In the genomic region with DNA sequence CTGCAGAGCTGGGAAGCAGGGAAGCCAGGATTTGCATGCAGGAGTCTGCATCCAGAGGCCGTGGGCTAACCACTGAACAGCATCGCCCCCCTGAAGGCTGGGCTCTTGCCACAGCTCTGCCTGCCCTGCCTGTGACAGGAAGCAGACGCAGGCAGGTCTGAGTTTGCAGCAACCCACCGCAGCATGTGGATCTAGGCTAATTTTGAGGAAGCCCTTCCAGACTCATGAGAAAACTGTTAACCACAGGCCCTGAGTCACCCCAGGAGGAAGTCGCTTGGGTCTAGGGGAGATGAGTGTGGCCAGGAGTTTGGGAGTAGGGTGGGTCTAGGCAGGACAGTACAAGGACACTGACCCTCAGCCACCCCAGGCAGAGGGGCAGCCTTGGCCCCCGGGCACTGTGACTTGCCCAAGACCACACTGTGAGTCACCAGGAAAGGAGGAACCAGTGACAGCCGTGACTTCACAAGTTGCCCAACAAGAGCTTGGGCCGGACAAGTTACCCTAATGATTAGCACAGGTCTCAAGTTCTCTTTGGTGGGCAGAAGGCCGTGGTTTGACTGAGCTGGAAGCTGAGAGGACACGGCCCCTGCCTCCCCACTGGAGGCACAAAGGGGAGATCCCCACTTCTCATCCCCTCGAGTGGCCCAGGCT, we compare ENCODE assay signal across 2 cellular contexts.
TF ChIP-seq lines count a peak whose summit lies in the region.

No MANE protein-coding gene starts in this region.

TF ChIP-seq in HCT116, 20 proteins besides CTCF, POLR2A, EP300 and RAD21:
- no peak for TF ChIP-seq YY1 (IDR thresholded peaks at IDR 0.05; ENCODE audit: extremely low read depth, insufficient replicate concordance, low read depth, low read length)
- TF ChIP-seq SRF (IDR thresholded peaks at IDR 0.05; ENCODE audit: low read depth), result no peak
- no peak for TF ChIP-seq EZH2 (IDR thresholded peaks at IDR 0.05)

TF ChIP-seq in GM12878, 131 proteins besides CTCF, POLR2A, EP300 and RAD21 (continues in another document):
- TF ChIP-seq RAD51 (IDR thresholded peaks at IDR 0.05) (no peak), PAX5 (IDR thresholded peaks at IDR 0.05; ENCODE audit: borderline replicate concordance, low read depth, low read length) (0 out of 2 replicates have a peak, but pooled peaks have one; percentile 37), SRF (IDR thresholded peaks at IDR 0.05; ENCODE audit: low read depth in 2 of 2, low read length in 2 of 2) (no peak), BMI1 (IDR thresholded peaks at IDR 0.05; ENCODE audit: borderline replicate concordance) (no peak), SPI1 (IDR thresholded peaks at IDR 0.05; ENCODE audit: borderline replicate concordance, insufficient read depth, low read depth, low read length) (peak; percentile 87), RBBP5 (conservative IDR thresholded peaks at IDR 0.05) (no peak), SMAD1 (IDR thresholded peaks at IDR 0.05; ENCODE audit: low read depth, partially characterized antibody) (no peak), JUNB (IDR thresholded peaks at IDR 0.05) (no peak; the same call in 1 of the 2 replicates), CREB1 (IDR thresholded peaks at IDR 0.05; ENCODE audit: low read depth) (no peak), MEF2B (IDR thresholded peaks at IDR 0.05; ENCODE audit: partially characterized antibody, poor library complexity, severe bottlenecking) (peak; percentile 47), POLR2AphosphoS2 (IDR thresholded peaks at IDR 0.05; ENCODE audit: low read depth, low read length) (no peak; the same call in 1 of the 2 replicates), ATF7 (IDR thresholded peaks at IDR 0.05; ENCODE audit: low read depth) (peak; percentile 69), MEF2A (IDR thresholded peaks at IDR 0.05; ENCODE audit: insufficient read depth, low read depth, low read length) (peak; percentile 56; the same call in 1 of the 2 replicates), WRNIP1 (IDR thresholded peaks at IDR 0.05; ENCODE audit: borderline replicate concordance, low read depth, low read length) (0 out of 2 replicates have a peak, but pooled peaks have one; percentile 18), KAT2A (conservative IDR thresholded peaks at IDR 0.05; ENCODE audit: control insufficient read depth, low read depth, low read length) (no peak), STAT3 (IDR thresholded peaks at IDR 0.05; ENCODE audit: low read depth, low read length) (no peak), EED (IDR thresholded peaks at IDR 0.05; ENCODE audit: low read depth) (peak; percentile 94), GATAD2B (conservative IDR thresholded peaks at IDR 0.05; ENCODE audit: low read depth) (0 out of 2 replicates have a peak, but pooled peaks have one; percentile 47), PAX8 (IDR thresholded peaks at IDR 0.05) (no peak), PML (IDR thresholded peaks at IDR 0.05; ENCODE audit: low read length) (no peak), LARP7 (IDR thresholded peaks at IDR 0.05) (0 out of 2 replicates have a peak, but pooled peaks have one; percentile 10), TAF1 (IDR thresholded peaks at IDR 0.05; ENCODE audit: borderline replicate concordance, low read depth, low read length) (peak; percentile 69; the same call in 1 of the 2 replicates), YBX1 (IDR thresholded peaks at IDR 0.05) (no peak), ZNF24 (IDR thresholded peaks at IDR 0.05) (no peak), BCL11A (IDR thresholded peaks at IDR 0.05; ENCODE audit: low read depth, low read length) (peak; percentile 35; the same call in 1 of the 2 replicates), TBL1XR1 (IDR thresholded peaks at IDR 0.05; ENCODE audit: low read depth, low read length) (0 out of 2 replicates have a peak, but pooled peaks have one; percentile 26), EZH2 (IDR thresholded peaks at IDR 0.05; ENCODE audit: borderline replicate concordance, control insufficient read depth, low read depth, low read length) (no peak), DPF2 (IDR thresholded peaks at IDR 0.05) (peak; percentile 94), MXI1 (IDR thresholded peaks at IDR 0.05; ENCODE audit: low read depth, low read length) (peak; percentile 85), BRCA1 (IDR thresholded peaks at IDR 0.05; ENCODE audit: low read depth, low read length) (no peak), SP1 (IDR thresholded peaks at IDR 0.05; ENCODE audit: low read depth, low read length) (no peak), HDGF (IDR thresholded peaks at IDR 0.05) (peak; percentile 50; the same call in 1 of the 2 replicates), TCF3 (IDR thresholded peaks at IDR 0.05; ENCODE audit: borderline replicate concordance, insufficient read depth, low read depth, low read length) (no peak), CBX3 (IDR thresholded peaks at IDR 0.05; ENCODE audit: borderline replicate concordance, low read depth) (no peak), TCF7 (IDR thresholded peaks at IDR 0.05; ENCODE audit: borderline replicate concordance) (no peak), ZNF274 (IDR thresholded peaks at IDR 0.05; ENCODE audit: insufficient read depth, insufficient read length) (no peak), SUZ12 (IDR thresholded peaks at IDR 0.05; ENCODE audit: unreplicated experiment) (no peak), JUND (IDR thresholded peaks at IDR 0.05; ENCODE audit: low read depth, low read length) (no peak), NFYA (IDR thresholded peaks at IDR 0.05; ENCODE audit: borderline replicate concordance, low read depth, low read length) (no peak), CHD4 (IDR thresholded peaks at IDR 0.05) (no peak), ZNF207 (IDR thresholded peaks at IDR 0.05; ENCODE audit: borderline replicate concordance) (no peak), HDAC6 (IDR thresholded peaks at IDR 0.05; ENCODE audit: unreplicated experiment) (no peak)
- TF ChIP-seq, protein P1, sequence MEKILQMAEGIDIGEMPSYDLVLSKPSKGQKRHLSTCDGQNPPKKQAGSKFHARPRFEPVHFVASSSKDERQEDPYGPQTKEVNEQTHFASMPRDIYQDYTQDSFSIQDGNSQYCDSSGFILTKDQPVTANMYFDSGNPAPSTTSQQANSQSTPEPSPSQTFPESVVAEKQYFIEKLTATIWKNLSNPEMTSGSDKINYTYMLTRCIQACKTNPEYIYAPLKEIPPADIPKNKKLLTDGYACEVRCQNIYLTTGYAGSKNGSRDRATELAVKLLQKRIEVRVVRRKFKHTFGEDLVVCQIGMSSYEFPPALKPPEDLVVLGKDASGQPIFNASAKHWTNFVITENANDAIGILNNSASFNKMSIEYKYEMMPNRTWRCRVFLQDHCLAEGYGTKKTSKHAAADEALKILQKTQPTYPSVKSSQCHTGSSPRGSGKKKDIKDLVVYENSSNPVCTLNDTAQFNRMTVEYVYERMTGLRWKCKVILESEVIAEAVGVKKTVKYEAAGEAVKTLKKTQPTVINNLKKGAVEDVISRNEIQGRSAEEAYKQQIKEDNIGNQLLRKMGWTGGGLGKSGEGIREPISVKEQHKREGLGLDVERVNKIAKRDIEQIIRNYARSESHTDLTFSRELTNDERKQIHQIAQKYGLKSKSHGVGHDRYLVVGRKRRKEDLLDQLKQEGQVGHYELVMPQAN (conservative IDR thresholded peaks at IDR 0.05), result peak; percentile 27; the same call in 1 of the 2 replicates
- TF ChIP-seq, protein P2, sequence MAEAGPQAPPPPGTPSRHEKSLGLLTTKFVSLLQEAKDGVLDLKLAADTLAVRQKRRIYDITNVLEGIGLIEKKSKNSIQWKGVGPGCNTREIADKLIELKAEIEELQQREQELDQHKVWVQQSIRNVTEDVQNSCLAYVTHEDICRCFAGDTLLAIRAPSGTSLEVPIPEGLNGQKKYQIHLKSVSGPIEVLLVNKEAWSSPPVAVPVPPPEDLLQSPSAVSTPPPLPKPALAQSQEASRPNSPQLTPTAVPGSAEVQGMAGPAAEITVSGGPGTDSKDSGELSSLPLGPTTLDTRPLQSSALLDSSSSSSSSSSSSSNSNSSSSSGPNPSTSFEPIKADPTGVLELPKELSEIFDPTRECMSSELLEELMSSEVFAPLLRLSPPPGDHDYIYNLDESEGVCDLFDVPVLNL (IDR thresholded peaks at IDR 0.05; ENCODE audit: low read depth, low read length), result no peak
- TF ChIP-seq, protein P3, sequence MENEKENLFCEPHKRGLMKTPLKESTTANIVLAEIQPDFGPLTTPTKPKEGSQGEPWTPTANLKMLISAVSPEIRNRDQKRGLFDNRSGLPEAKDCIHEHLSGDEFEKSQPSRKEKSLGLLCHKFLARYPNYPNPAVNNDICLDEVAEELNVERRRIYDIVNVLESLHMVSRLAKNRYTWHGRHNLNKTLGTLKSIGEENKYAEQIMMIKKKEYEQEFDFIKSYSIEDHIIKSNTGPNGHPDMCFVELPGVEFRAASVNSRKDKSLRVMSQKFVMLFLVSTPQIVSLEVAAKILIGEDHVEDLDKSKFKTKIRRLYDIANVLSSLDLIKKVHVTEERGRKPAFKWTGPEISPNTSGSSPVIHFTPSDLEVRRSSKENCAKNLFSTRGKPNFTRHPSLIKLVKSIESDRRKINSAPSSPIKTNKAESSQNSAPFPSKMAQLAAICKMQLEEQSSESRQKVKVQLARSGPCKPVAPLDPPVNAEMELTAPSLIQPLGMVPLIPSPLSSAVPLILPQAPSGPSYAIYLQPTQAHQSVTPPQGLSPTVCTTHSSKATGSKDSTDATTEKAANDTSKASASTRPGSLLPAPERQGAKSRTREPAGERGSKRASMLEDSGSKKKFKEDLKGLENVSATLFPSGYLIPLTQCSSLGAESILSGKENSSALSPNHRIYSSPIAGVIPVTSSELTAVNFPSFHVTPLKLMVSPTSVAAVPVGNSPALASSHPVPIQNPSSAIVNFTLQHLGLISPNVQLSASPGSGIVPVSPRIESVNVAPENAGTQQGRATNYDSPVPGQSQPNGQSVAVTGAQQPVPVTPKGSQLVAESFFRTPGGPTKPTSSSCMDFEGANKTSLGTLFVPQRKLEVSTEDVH (IDR thresholded peaks at IDR 0.05; ENCODE audit: low read depth, partially characterized antibody), result no peak
- TF ChIP-seq, protein P4, sequence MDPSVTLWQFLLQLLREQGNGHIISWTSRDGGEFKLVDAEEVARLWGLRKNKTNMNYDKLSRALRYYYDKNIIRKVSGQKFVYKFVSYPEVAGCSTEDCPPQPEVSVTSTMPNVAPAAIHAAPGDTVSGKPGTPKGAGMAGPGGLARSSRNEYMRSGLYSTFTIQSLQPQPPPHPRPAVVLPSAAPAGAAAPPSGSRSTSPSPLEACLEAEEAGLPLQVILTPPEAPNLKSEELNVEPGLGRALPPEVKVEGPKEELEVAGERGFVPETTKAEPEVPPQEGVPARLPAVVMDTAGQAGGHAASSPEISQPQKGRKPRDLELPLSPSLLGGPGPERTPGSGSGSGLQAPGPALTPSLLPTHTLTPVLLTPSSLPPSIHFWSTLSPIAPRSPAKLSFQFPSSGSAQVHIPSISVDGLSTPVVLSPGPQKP (IDR thresholded peaks at IDR 0.05; ENCODE audit: low read depth, low read length), result no peak
- TF ChIP-seq, protein P5, sequence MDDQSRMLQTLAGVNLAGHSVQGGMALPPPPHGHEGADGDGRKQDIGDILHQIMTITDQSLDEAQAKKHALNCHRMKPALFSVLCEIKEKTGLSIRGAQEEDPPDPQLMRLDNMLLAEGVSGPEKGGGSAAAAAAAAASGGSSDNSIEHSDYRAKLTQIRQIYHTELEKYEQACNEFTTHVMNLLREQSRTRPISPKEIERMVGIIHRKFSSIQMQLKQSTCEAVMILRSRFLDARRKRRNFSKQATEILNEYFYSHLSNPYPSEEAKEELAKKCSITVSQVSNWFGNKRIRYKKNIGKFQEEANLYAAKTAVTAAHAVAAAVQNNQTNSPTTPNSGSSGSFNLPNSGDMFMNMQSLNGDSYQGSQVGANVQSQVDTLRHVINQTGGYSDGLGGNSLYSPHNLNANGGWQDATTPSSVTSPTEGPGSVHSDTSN (IDR thresholded peaks at IDR 0.05; ENCODE audit: insufficient replicate concordance, low read depth, low read length), result no peak
- TF ChIP-seq, protein P6, sequence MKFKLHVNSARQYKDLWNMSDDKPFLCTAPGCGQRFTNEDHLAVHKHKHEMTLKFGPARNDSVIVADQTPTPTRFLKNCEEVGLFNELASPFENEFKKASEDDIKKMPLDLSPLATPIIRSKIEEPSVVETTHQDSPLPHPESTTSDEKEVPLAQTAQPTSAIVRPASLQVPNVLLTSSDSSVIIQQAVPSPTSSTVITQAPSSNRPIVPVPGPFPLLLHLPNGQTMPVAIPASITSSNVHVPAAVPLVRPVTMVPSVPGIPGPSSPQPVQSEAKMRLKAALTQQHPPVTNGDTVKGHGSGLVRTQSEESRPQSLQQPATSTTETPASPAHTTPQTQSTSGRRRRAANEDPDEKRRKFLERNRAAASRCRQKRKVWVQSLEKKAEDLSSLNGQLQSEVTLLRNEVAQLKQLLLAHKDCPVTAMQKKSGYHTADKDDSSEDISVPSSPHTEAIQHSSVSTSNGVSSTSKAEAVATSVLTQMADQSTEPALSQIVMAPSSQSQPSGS (IDR thresholded peaks at IDR 0.05; ENCODE audit: low read length), result no peak
- TF ChIP-seq, protein P7, sequence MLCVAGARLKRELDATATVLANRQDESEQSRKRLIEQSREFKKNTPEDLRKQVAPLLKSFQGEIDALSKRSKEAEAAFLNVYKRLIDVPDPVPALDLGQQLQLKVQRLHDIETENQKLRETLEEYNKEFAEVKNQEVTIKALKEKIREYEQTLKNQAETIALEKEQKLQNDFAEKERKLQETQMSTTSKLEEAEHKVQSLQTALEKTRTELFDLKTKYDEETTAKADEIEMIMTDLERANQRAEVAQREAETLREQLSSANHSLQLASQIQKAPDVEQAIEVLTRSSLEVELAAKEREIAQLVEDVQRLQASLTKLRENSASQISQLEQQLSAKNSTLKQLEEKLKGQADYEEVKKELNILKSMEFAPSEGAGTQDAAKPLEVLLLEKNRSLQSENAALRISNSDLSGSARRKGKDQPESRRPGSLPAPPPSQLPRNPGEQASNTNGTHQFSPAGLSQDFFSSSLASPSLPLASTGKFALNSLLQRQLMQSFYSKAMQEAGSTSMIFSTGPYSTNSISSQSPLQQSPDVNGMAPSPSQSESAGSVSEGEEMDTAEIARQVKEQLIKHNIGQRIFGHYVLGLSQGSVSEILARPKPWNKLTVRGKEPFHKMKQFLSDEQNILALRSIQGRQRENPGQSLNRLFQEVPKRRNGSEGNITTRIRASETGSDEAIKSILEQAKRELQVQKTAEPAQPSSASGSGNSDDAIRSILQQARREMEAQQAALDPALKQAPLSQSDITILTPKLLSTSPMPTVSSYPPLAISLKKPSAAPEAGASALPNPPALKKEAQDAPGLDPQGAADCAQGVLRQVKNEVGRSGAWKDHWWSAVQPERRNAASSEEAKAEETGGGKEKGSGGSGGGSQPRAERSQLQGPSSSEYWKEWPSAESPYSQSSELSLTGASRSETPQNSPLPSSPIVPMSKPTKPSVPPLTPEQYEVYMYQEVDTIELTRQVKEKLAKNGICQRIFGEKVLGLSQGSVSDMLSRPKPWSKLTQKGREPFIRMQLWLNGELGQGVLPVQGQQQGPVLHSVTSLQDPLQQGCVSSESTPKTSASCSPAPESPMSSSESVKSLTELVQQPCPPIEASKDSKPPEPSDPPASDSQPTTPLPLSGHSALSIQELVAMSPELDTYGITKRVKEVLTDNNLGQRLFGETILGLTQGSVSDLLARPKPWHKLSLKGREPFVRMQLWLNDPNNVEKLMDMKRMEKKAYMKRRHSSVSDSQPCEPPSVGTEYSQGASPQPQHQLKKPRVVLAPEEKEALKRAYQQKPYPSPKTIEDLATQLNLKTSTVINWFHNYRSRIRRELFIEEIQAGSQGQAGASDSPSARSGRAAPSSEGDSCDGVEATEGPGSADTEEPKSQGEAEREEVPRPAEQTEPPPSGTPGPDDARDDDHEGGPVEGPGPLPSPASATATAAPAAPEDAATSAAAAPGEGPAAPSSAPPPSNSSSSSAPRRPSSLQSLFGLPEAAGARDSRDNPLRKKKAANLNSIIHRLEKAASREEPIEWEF (IDR thresholded peaks at IDR 0.05; ENCODE audit: insufficient replicate concordance, low read depth, low read length), result peak; percentile 36
- TF ChIP-seq, protein P8, sequence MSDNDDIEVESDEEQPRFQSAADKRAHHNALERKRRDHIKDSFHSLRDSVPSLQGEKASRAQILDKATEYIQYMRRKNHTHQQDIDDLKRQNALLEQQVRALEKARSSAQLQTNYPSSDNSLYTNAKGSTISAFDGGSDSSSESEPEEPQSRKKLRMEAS (IDR thresholded peaks at IDR 0.05; ENCODE audit: low read depth, low read length), result peak; percentile 29; the same call in 1 of the 2 replicates
